ENCODE assay signal across 7 cellular contexts in the genomic region with DNA sequence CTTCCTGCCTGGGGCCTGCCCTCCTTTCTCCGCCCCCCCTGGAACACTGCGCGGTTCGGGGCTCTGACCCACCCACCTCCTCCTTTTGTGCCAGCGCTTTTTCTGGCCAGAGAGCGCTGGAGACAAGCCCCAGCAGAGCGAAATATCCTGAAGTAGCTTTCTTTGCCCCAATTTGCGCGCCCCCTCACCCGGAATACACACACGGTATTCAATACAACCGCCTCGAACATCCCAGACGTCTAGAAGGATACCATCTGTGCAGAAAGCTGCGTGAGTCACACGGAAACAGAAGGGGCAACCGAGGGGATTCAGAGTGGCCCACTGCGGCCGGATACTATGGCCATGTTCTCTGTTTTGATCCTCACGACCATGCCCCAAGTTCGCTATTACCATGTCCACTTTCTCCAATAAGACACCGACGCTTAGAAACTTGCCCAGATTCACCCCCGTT. TPM values are rescaled to one million over a fixed set of nuclear protein-coding genes. Genes with fewer than 3 reads are reported as not detected.
DNase-seq lines count a peak whose midpoint lies in the region; ATAC-seq and TF ChIP-seq lines count a peak whose summit lies in the region.

No MANE protein-coding gene starts in this region.

- no peaks in the 10 kb centered on the region for H3K36me3 Mint-ChIP-seq in brain
- no peaks in the 10 kb centered on the region for H3K36me3 Mint-ChIP-seq in stimulated activated naive B cell treated with anti-CD40 and anti-IgM and Interleukin-4, amounts not matched to agents 10 μg/mL and 1 μg/mL and 100 μg/mL, for 72 hours

- TF ChIP-seq CTCF in LNCaP clone FGC (IDR thresholded peaks at IDR 0.05; ENCODE audit: control insufficient read depth, extremely low read depth, insufficient read depth) (no peak), brain (conservative IDR thresholded peaks at IDR 0.05) (no peak)

- H3K4me3 Mint-ChIP-seq in brain = peak overlapping the region; percentile 81 to 91 (median 85)
- H3K4me3 Mint-ChIP-seq in stimulated activated naive B cell treated with anti-CD40 and anti-IgM and Interleukin-4, amounts not matched to agents 10 μg/mL and 1 μg/mL and 100 μg/mL, for 72 hours = peak overlapping the region; percentile 73

- DNase-seq in LNCaP clone FGC (ENCODE audit: low read depth) (no peak), iPS-NIHi11 (ENCODE audit: low spot score) (peak; percentile 34), NCI-H187 (lab: John Stamatoyannopoulos, UW) (no peak), hippocampal formation (lab: John Stamatoyannopoulos, UW) (no peak)
- no peak for DNase-seq in stimulated activated naive B cell treated with anti-CD40 and anti-IgM and Interleukin-4, amounts not matched to agents 10 μg/mL and 1 μg/mL and 100 μg/mL, for 72 hours

- ATAC-seq in stimulated activated naive B cell treated with anti-CD40 and anti-IgM and Interleukin-4, amounts not matched to agents 10 μg/mL and 1 μg/mL and 100 μg/mL, for 72 hours (replicated peaks) = peak in 1 of 2 donors; percentile 4
- ATAC-seq in HG03460 (IDR thresholded peaks at IDR 0.05; ENCODE audit: unreplicated experiment) = no peak

- peaks cover 0 to 9% (median 0%) of the 10 kb centered on the region in 5 experiments for H3K9me3 Mint-ChIP-seq in brain
- no peaks in the 10 kb centered on the region for H3K9me3 Mint-ChIP-seq in stimulated activated naive B cell treated with anti-CD40 and anti-IgM and Interleukin-4, amounts not matched to agents 10 μg/mL and 1 μg/mL and 100 μg/mL, for 72 hours

- peaks cover 10% of the 10 kb centered on the region for H3K4me1 Mint-ChIP-seq in brain
- peaks cover 3 to 15% of the 10 kb centered on the region in 2 donors for H3K4me1 Mint-ChIP-seq in stimulated activated naive B cell treated with anti-CD40 and anti-IgM and Interleukin-4, amounts not matched to agents 10 μg/mL and 1 μg/mL and 100 μg/mL, for 72 hours

- H3K27me3 Mint-ChIP-seq in brain = peaks cover 42% of the 10 kb centered on the region
- peaks cover 33 to 53% of the 10 kb centered on the region in 2 donors for H3K27me3 Mint-ChIP-seq in stimulated activated naive B cell treated with anti-CD40 and anti-IgM and Interleukin-4, amounts not matched to agents 10 μg/mL and 1 μg/mL and 100 μg/mL, for 72 hours

- H3K4me3 ChIP-seq in LNCaP clone FGC (ENCODE audit: low read depth, low read length) = peak overlapping the region; percentile 47

- peak overlapping the region in 2 of 5 experiments; percentile 35 to 91 for H3K27ac Mint-ChIP-seq in brain
- H3K27ac Mint-ChIP-seq in stimulated activated naive B cell treated with anti-CD40 and anti-IgM and Interleukin-4, amounts not matched to agents 10 μg/mL and 1 μg/mL and 100 μg/mL, for 72 hours = no peak overlapping the region

RNA-seq across cellular contexts. Expression of a gene that starts 0.3 kb away (rescaled TPM):
- 7.4 TPM for polyA plus RNA-seq in brain (ENCODE audit: insufficient read depth, low read depth, low replicate concordance)
